ENCODE assay signal across 33 cellular contexts in the genomic region with DNA sequence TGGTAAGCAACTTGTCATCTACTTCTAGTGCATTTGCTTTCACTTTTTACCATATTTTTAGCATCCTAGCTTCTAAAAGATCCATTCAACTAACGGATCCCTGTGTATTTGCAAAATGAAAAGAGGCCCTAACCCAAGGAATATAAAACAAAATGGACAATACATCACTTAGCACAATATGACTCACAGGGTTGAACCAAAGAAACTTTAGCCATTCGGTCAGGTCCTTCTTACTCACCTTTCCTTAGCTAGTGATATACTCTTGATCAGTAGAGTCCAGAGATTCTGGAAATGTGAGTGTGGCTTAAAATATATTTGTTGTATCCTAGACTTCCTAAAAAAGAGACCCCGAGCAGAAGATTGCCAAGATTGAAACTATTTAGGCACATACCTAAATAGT.
DNase-seq lines count a peak whose midpoint lies in the region; ATAC-seq and TF ChIP-seq lines count a peak whose summit lies in the region.
"Had no signal": no experiment of that assay in that cellular context is flagged by ENCODE, and none has a peak within 500 bp of the region (broad histone marks: within the 10 kb centered on the region; RNA-seq: fewer than 3 reads in every experiment).

No MANE protein-coding gene starts in this region.

- no peak for ATAC-seq in GM18520 (IDR thresholded peaks at IDR 0.05; ENCODE audit: unreplicated experiment)
- ATAC-seq: activated T-cell treated with anti-CD3 and anti-CD28 coated beads, Interleukin-2, amount 50 U/mL, for 72 hours; gastrocnemius medialis; left ventricle myocardium superior; naive thymus-derived CD8-positive, alpha-beta T cell; T-cell had no signal

- H3K27me3 ChIP-seq in ACC112 (ENCODE audit: insufficient read depth, low read length) (no peaks in the 10 kb centered on the region), brain microvascular endothelial cell (replicated peaks) (no peaks in the 10 kb centered on the region)
- H3K27me3 ChIP-seq: BLaER1, colonic mucosa, gastrocnemius medialis, tibial nerve had no signal

- H3K27ac ChIP-seq in ACC112 (ENCODE audit: low read depth, low read length): peak overlapping the region; percentile 64
- peak overlapping the region; percentile 34 for H3K27ac ChIP-seq in brain microvascular endothelial cell
- H3K27ac ChIP-seq: BLaER1, colonic mucosa, gastrocnemius medialis, KMS-11, PC-9, tibial nerve had no signal

- no peak for TF ChIP-seq CTCF in brain microvascular endothelial cell (IDR thresholded peaks at IDR 0.05; ENCODE audit: low read depth, low read length, missing control alignments)

- in situ Hi-C loops in brain microvascular endothelial cell (cut with HindIII; ENCODE audit: low pct_ligation_motif_present, low sequenced_read_pairs): no loop called here

- no peaks in the 10 kb centered on the region for H3K79me2 ChIP-seq in ACC112 (ENCODE audit: control insufficient read depth, insufficient read depth, low read length, unreplicated experiment)

- peak overlapping the region; percentile 75 for H2AFZ ChIP-seq in ACC112 (ENCODE audit: low read length, unreplicated experiment)
- H2AFZ ChIP-seq: PC-9 had no signal

- H3K4me1 ChIP-seq in ACC112 (ENCODE audit: control insufficient read depth, insufficient read depth, low read length, unreplicated experiment): peaks cover 34% of the 10 kb centered on the region
- H3K4me1 ChIP-seq: BLaER1, colonic mucosa, gastrocnemius medialis, tibial nerve had no signal

- DNase-seq in NCI-H226 (peak; percentile 57), brain microvascular endothelial cell (no peak), kidney glomerular epithelial cell (lab: John Stamatoyannopoulos, UW) (peak; percentile 42), NCI-H1436 treated with DMSO at 0.1 percent for 48 hours (lab: John Stamatoyannopoulos, UW) (no peak), NCI-H2029 treated with DMSO at 0.1 percent for 48 hours (lab: John Stamatoyannopoulos, UW) (no peak)
- no peak for DNase-seq in stimulated activated CD4-positive, alpha-beta T cell treated with anti-CD3 and anti-CD28 coated beads, Interleukin-2, amount 100 ng/mL, for 24 hours
- DNase-seq: activated B cell treated with CpG ODN at 0.5 μM for 24 hours; activated CD4-positive, alpha-beta T cell treated with anti-CD3 and anti-CD28 coated beads, Interleukin-2, amount 50 U/mL, for 4 hours; activated naive CD4-positive, alpha-beta T cell treated with Interleukin-2 at 50 U/mL for 16 hours; activated T-cell treated with anti-CD3 and anti-CD28 coated beads, Interleukin-2, amount 50 U/mL, for 72 hours; colonic mucosa; DMS79; effector CD8-positive, alpha-beta T cell; gastrocnemius medialis; GF-D8; H7; hypothalamus; left ventricle myocardium superior; MV-4-11; naive thymus-derived CD8-positive, alpha-beta T cell; NCI-H146; NCI-H2171; NCI-H526; NK-92 treated with Interleukin-12 subunit alpha and Interleukin-12 subunit beta, amount 100 ng/mL, for 24 hours; PC-9; SIG-M5; small intestine; T-cell had no signal

- H3K4me3 ChIP-seq in ACC112 (ENCODE audit: low read depth, low read length) (peak overlapping the region; percentile 22; the same call in 1 of the 2 replicates), brain microvascular endothelial cell (ENCODE audit: low read depth, low read length) (no peak overlapping the region)
- H3K4me3 ChIP-seq: BLaER1, colonic mucosa, gastrocnemius medialis, PC-9, tibial nerve had no signal

- H3K36me3 ChIP-seq in ACC112 (ENCODE audit: insufficient read depth, low read length) (no peaks in the 10 kb centered on the region), brain microvascular endothelial cell (replicated peaks) (no peaks in the 10 kb centered on the region)
- H3K36me3 ChIP-seq: BLaER1, colonic mucosa, gastrocnemius medialis, tibial nerve had no signal

Comparison
In these comparisons a context has a peak if more than half of its experiments do, and no peak if none do; other contexts are left out.
1. DNase-seq: peak in NCI-H226 (single experiment) and kidney glomerular epithelial cell (single experiment); none in brain microvascular endothelial cell (single experiment), NCI-H1436 treated with DMSO at 0.1 percent for 48 hours (single experiment), stimulated activated CD4-positive, alpha-beta T cell treated with anti-CD3 and anti-CD28 coated beads, Interleukin-2, amount 100 ng/mL, for 24 hours (0 of 2) and NCI-H2029 treated with DMSO at 0.1 percent for 48 hours (single experiment).